17 cellular contexts compared by ENCODE assay signal in genomic region chr4:186764457-186764856, GRCh38. TPM values are rescaled to one million over a fixed set of nuclear protein-coding genes. Genes with fewer than 3 reads are reported as not detected.
A peak's percentile ranks its signal among the peaks of the same experiment; 100 is the strongest.
DNase-seq lines count a peak whose midpoint lies in the region; ATAC-seq and TF ChIP-seq lines count a peak whose summit lies in the region.
"Had no signal": no experiment of that assay in that cellular context is flagged by ENCODE, and none has a peak within 500 bp of the region (broad histone marks: within the 10 kb centered on the region; RNA-seq: fewer than 3 reads in every experiment).

No MANE protein-coding gene starts in this region.

- TF ChIP-seq RAD21 in HCT116 (IDR thresholded peaks at IDR 0.05; ENCODE audit: low read depth): no peak

- no peaks in the 10 kb centered on the region for H3K79me2 ChIP-seq in HCT116 (ENCODE audit: insufficient read depth, low read length)

- H3K4me1 ChIP-seq in HCT116 (ENCODE audit: control insufficient read depth in 1 of 2, insufficient read depth in 2 of 2, low read length in 2 of 2) (peaks cover 17 to 27% of the 10 kb centered on the region in 2 experiments), subcutaneous abdominal adipose tissue (ENCODE audit: control insufficient read depth in 5 of 5, insufficient read depth in 5 of 5, low read length in 5 of 5) (peaks cover 0 to 26% (median 9%) of the 10 kb centered on the region in 5 donors)

- no peak overlapping the region; a peak in 1 of 4 replicates for H3K4me3 ChIP-seq in HCT116 (replicated peaks in 1 of 2; ENCODE audit: low read depth in 1 of 2, low read length in 2 of 2)
- H3K4me3 ChIP-seq in subcutaneous abdominal adipose tissue (ENCODE audit: low read depth in 1 of 5, low read length in 5 of 5): peak overlapping the region in 1 of 5 donors; percentile 43
- H3K4me3 ChIP-seq: BLaER1 treated with 17β-estradiol and CSF1 and Interleukin-3, amounts not matched to agents 10 nM and 100 nM; SJSA1 had no signal

- peak overlapping the region; percentile 74 for H2AFZ ChIP-seq in HCT116 (ENCODE audit: low read depth, low read length, poor library complexity, severe bottlenecking)

- H3K9me3 ChIP-seq in HCT116 (ENCODE audit: control insufficient read depth in 1 of 2, insufficient read depth in 1 of 2, low read depth in 1 of 2, low read length in 2 of 2) (no peaks in the 10 kb centered on the region), subcutaneous abdominal adipose tissue (ENCODE audit: control insufficient read depth in 5 of 5, low read length in 5 of 5) (no peaks in the 10 kb centered on the region)
- H3K9me3 ChIP-seq: MG63, SJSA1 had no signal

- DNase-seq in HCT116 (ENCODE audit: low read depth, low spot score): no peak
- no peak for DNase-seq in RWPE1 (ENCODE audit: low spot score)
- no peak for DNase-seq in chondrocyte (ENCODE audit: low spot score)
- no peak for DNase-seq in NK-92 treated with Interleukin-12 subunit alpha and Interleukin-12 subunit beta, amount 100 ng/mL, for 24 hours (lab: John Stamatoyannopoulos, UW)
- no peak for DNase-seq in activated CD4-positive, alpha-beta T cell treated with anti-CD3 and anti-CD28 coated beads for 1 hour
- DNase-seq in hepatic stellate cell (ENCODE audit: low spot score): no peak
- DNase-seq: CD8-positive, alpha-beta T cell; DMS79 treated with DMSO at 0.1 percent for 48 hours; Karpas-422; NCI-H1048; NCI-H2081 treated with DMSO at 0.1 percent for 48 hours; NCI-H510A; NCI-H748 treated with DMSO at 0.1 percent for 48 hours had no signal

- POLR2A ChIA-PET in HCT116 (lab: Charles Lee): interaction anchor here (1.2 kb wide), 1 partner anchor 41 kb away, joined by 4 read pairs; the partner anchor contains the start of gene FAT1
- POLR2A ChIA-PET in RWPE1 (lab: Yijun Ruan, JAX; ENCODE audit: low non-redundant PET): no interaction called here

- H3K27me3 Mint-ChIP-seq in chondrocyte (ENCODE audit: low read depth): no peaks in the 10 kb centered on the region

- no peak for TF ChIP-seq POLR2A in HCT116 (IDR thresholded peaks at IDR 0.05; ENCODE audit: borderline replicate concordance, extremely low read depth, insufficient read depth, insufficient read length)

- H3K4me3 Mint-ChIP-seq in chondrocyte (ENCODE audit: unreplicated experiment): no peak overlapping the region
- H3K4me3 Mint-ChIP-seq: CD8-positive, alpha-beta T cell had no signal

- no peak for ATAC-seq in HCT116
- ATAC-seq: CD8-positive, alpha-beta T cell had no signal

- H3K36me3 Mint-ChIP-seq in chondrocyte (ENCODE audit: low read depth): no peaks in the 10 kb centered on the region
- H3K36me3 Mint-ChIP-seq: CD8-positive, alpha-beta T cell had no signal

- H3K9ac ChIP-seq in HCT116 (ENCODE audit: low read length): 0 out of 2 replicates have a peak overlapping the region, but pooled peaks have one; percentile 22
- H3K9ac ChIP-seq in subcutaneous abdominal adipose tissue (ENCODE audit: low read length in 5 of 5): no peak overlapping the region
- H3K9ac ChIP-seq: BLaER1 treated with 17β-estradiol and CSF1 and Interleukin-3, amounts not matched to agents 10 nM and 100 nM had no signal

- no peaks in the 10 kb centered on the region for H4K20me1 ChIP-seq in HCT116 (ENCODE audit: insufficient read depth)
- H4K20me1 ChIP-seq: BLaER1 treated with 17β-estradiol and CSF1 and Interleukin-3, amounts not matched to agents 10 nM and 100 nM had no signal

- H3K27ac ChIP-seq in HCT116 (ENCODE audit: low read depth, low read length) (peak overlapping the region; percentile 62; the same call in 1 of the 2 replicates), RWPE1 (peak overlapping the region; percentile 96), subcutaneous abdominal adipose tissue (ENCODE audit: low read depth, low read length) (peak overlapping the region; percentile 75)
- H3K27ac ChIP-seq: BLaER1 treated with 17β-estradiol and CSF1 and Interleukin-3, amounts not matched to agents 10 nM and 100 nM; SJSA1 had no signal

- H3K36me3 ChIP-seq in HCT116 (ENCODE audit: control insufficient read depth in 1 of 2, insufficient read depth in 2 of 2, low read length in 2 of 2) (no peaks in the 10 kb centered on the region), subcutaneous abdominal adipose tissue (ENCODE audit: control insufficient read depth in 5 of 5, insufficient read depth in 5 of 5, low read length in 5 of 5) (no peaks in the 10 kb centered on the region)
- H3K36me3 ChIP-seq: BLaER1 treated with 17β-estradiol and CSF1 and Interleukin-3, amounts not matched to agents 10 nM and 100 nM; MG63; SJSA1 had no signal

- H3K27me3 ChIP-seq in HCT116 (ENCODE audit: insufficient read depth, low read length) (no peaks in the 10 kb centered on the region), subcutaneous abdominal adipose tissue (ENCODE audit: control insufficient read depth in 5 of 5, insufficient read depth in 4 of 5, low read length in 5 of 5) (no peaks in the 10 kb centered on the region)
- H3K27me3 ChIP-seq: BLaER1 treated with 17β-estradiol and CSF1 and Interleukin-3, amounts not matched to agents 10 nM and 100 nM; MG63; SJSA1 had no signal

- H3K27ac Mint-ChIP-seq in chondrocyte (ENCODE audit: unreplicated experiment): peak overlapping the region; percentile 14
- H3K27ac Mint-ChIP-seq: CD8-positive, alpha-beta T cell had no signal

- BruUV-seq in HCT116 (replicated peaks; lab: Mats Ljungman, UMichigan): no TSS peak

- H3K4me1 Mint-ChIP-seq in chondrocyte (ENCODE audit: low read depth): peaks cover 21% of the 10 kb centered on the region

- no peaks in the 10 kb centered on the region for H3K9me2 ChIP-seq in HCT116 (ENCODE audit: insufficient read depth)

- H3K9me3 Mint-ChIP-seq in chondrocyte (ENCODE audit: low read depth): no peaks in the 10 kb centered on the region

- CTCF ChIA-PET in HCT116 (lab: Charles Lee): no interaction called here
- CTCF ChIA-PET in RWPE1 (lab: Yijun Ruan, JAX): interaction anchor here (1.3 kb wide), 1 partner anchor 12 kb away, joined by 3 read pairs; no protein-coding TSS in a partner anchor

- intact Hi-C loops in HCT116 (cut with micrococcal nuclease): loop anchor here (2.0 kb wide), 1 partner anchor 42 kb away; no protein-coding TSS in a partner anchor

- RAD21 ChIA-PET in HCT116 (lab: Charles Lee; ENCODE audit: low non-redundant PET in 1 of 2, low total read pairs in 2 of 2, uncharacterized antibody in 2 of 2, unreplicated experiment in 2 of 2): no interaction called here

- TF ChIP-seq CTCF in HCT116 (IDR thresholded peaks at IDR 0.05 in 2 of 3, conservative IDR thresholded peaks at IDR 0.05 in 1 of 3; ENCODE audit: borderline replicate concordance in 1 of 3, insufficient read depth in 1 of 3, low read depth in 2 of 3, low read length in 2 of 3) (no peak), RWPE1 (conservative IDR thresholded peaks at IDR 0.05; ENCODE audit: low read depth) (no peak), chondrocyte (IDR thresholded peaks at IDR 0.05) (no peak)

- peak overlapping the region; percentile 70 for H3K4me2 ChIP-seq in HCT116 (ENCODE audit: low read length)
- H3K4me2 ChIP-seq: BLaER1 treated with 17β-estradiol and CSF1 and Interleukin-3, amounts not matched to agents 10 nM and 100 nM had no signal

TF ChIP-seq in HCT116, 20 proteins besides CTCF, POLR2A, EP300 and RAD21 (continues in another document):
- TF ChIP-seq JUND (IDR thresholded peaks at IDR 0.05) (no peak), MAX (IDR thresholded peaks at IDR 0.05) (no peak), TCF7L2 (IDR thresholded peaks at IDR 0.05; ENCODE audit: borderline replicate concordance, extremely low read depth, insufficient read depth, insufficient read length) (no peak), ELF1 (IDR thresholded peaks at IDR 0.05; ENCODE audit: borderline replicate concordance, low read depth) (no peak), EZH2phosphoT487 (IDR thresholded peaks at IDR 0.05; ENCODE audit: borderline replicate concordance) (no peak), CEBPB (IDR thresholded peaks at IDR 0.05; ENCODE audit: low read depth) (no peak), SRF (IDR thresholded peaks at IDR 0.05; ENCODE audit: low read depth) (no peak), REST (IDR thresholded peaks at IDR 0.05; ENCODE audit: low read depth) (no peak), FOSL1 (IDR thresholded peaks at IDR 0.05; ENCODE audit: low read depth) (no peak), SIN3A (IDR thresholded peaks at IDR 0.05; ENCODE audit: low read depth) (no peak), POLR2AphosphoS5 (IDR thresholded peaks at IDR 0.05; ENCODE audit: low read depth, low read length) (no peak), ZNF274 (IDR thresholded peaks at IDR 0.05; ENCODE audit: low read depth, low read length) (no peak), YY1 (IDR thresholded peaks at IDR 0.05; ENCODE audit: extremely low read depth, insufficient replicate concordance, low read depth, low read length) (no peak)

RNA-seq across cellular contexts. Expression of gene FAT1, which starts 40.8 kb away (rescaled TPM):
- total RNA-seq in HCT116 (2021; ENCODE audit: unreplicated experiment) (676 TPM), chondrocyte (663 to 672 TPM (median 671 TPM) in 3 replicates)
- polyA plus RNA-seq in HCT116 (2012): 458 and 528 TPM in 2 replicates
- total RNA-seq: CD8-positive, alpha-beta T cell had no signal
